ENCODE assay signal across 21 cellular contexts in genomic region chr19:32258167-32258566, GRCh38.
"Had no signal": no experiment of that assay in that cellular context is flagged by ENCODE, and none has a peak within 500 bp of the region (broad histone marks: within the 10 kb centered on the region; RNA-seq: fewer than 3 reads in every experiment).

No MANE protein-coding gene starts in this region.

- H3K4me3 Mint-ChIP-seq: dendritic cell treated with granulocyte-macrophage colony-stimulating factor and Interleukin-4, amounts not matched to agents 40 ng/mL and 50 ng/mL, for 4 days; effector memory CD8-positive, alpha-beta T cell; endodermal cell; mesothelial cell of epicardium had no signal

- H3K4me3 ChIP-seq: colonic mucosa, gastroesophageal sphincter, heart left ventricle, hepatocyte, left lung, lower lobe of right lung, mucosa of descending colon had no signal

- DNase-seq: colonic mucosa; cortex of kidney; effector CD8-positive, alpha-beta T cell; effector memory CD8-positive, alpha-beta T cell; endodermal cell; erythroblast; foreskin keratinocyte; heart left ventricle; hypothalamus; left cardiac atrium; left lung; left ventricle myocardium superior; lower lobe of right lung; mesenchymal stem cell; mucosa of descending colon had no signal

- H3K9me3 Mint-ChIP-seq: dendritic cell treated with granulocyte-macrophage colony-stimulating factor and Interleukin-4, amounts not matched to agents 40 ng/mL and 50 ng/mL, for 4 days had no signal

- H3K27me3 ChIP-seq: colonic mucosa, foreskin keratinocyte, hepatocyte had no signal

- H3K27ac Mint-ChIP-seq: dendritic cell treated with granulocyte-macrophage colony-stimulating factor and Interleukin-4, amounts not matched to agents 40 ng/mL and 50 ng/mL, for 4 days; effector memory CD8-positive, alpha-beta T cell; endodermal cell; mesothelial cell of epicardium had no signal

- H3K9me3 ChIP-seq: colonic mucosa, left lung, lower lobe of right lung, mucosa of descending colon had no signal

- H3K36me3 ChIP-seq: colonic mucosa, gastroesophageal sphincter, heart left ventricle, left lung, lower lobe of right lung had no signal

- ATAC-seq: effector memory CD8-positive, alpha-beta T cell; esophagus mucosa; foreskin keratinocyte; gastroesophageal sphincter; heart left ventricle; left cardiac atrium; left lung; left ventricle myocardium superior; lower lobe of right lung; mucosa of descending colon had no signal

- H3K4me1 ChIP-seq: colonic mucosa, foreskin keratinocyte, gastroesophageal sphincter, heart left ventricle, left lung, lower lobe of right lung had no signal

- H3K36me3 Mint-ChIP-seq: mesothelial cell of epicardium had no signal

- H3K27ac ChIP-seq: colonic mucosa, epithelial cell of prostate, foreskin keratinocyte, gastroesophageal sphincter, heart left ventricle, hepatocyte, left lung, lower lobe of right lung had no signal

- H3K4me1 Mint-ChIP-seq: mesothelial cell of epicardium had no signal
